ENCODE assay signal across 18 cellular contexts in the genomic region with DNA sequence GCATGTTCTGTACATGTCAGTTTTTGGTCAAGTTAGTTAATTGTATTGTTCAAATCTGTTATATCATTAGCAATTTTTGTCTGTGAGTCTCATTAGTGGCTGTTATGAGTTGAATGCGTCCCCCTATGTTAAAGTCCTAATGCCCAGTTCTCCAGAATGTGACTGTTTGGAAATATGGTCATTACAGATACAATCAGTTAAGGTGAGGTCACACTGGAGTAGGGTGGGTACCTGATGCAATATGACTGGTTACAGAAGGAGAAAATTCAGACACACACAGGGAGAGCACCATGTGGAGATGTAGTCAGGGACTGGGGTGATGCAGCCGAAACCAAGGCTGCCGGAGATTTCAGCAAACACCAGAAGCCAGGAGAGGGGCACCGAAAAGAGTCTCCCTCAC. TPM values are rescaled to one million over a fixed set of nuclear protein-coding genes. Genes with fewer than 3 reads are reported as not detected.
A peak's percentile ranks its signal among the peaks of the same experiment; 100 is the strongest.
DNase-seq lines count a peak whose midpoint lies in the region; ATAC-seq, FAIRE-seq and TF ChIP-seq lines count a peak whose summit lies in the region.
"Had no signal": no experiment of that assay in that cellular context is flagged by ENCODE, and none has a peak within 500 bp of the region (broad histone marks: within the 10 kb centered on the region; RNA-seq: fewer than 3 reads in every experiment).

No MANE protein-coding gene starts in this region.

- ATAC-seq in activated CD4-positive, alpha-beta T cell treated with anti-CD3 and anti-CD28 coated beads for 36 hours, result no peak
- ATAC-seq in CD8-positive, alpha-beta T cell, result no peak
- ATAC-seq in activated naive CD8-positive, alpha-beta T cell treated with anti-CD3 and anti-CD28 coated beads, Interleukin-2, amount 50 U/mL, for 24 hours, result no peak
- ATAC-seq in naive thymus-derived CD4-positive, alpha-beta T cell, result no peak
- ATAC-seq: HepG2 had no signal

- FAIRE-seq in RCC 7860 (lab: Jason Lieb, UNC), result no peak
- FAIRE-seq: G401.6, GM12891, GM19239, H1, HepG2 had no signal

- intact Hi-C loops in activated CD4-positive, alpha-beta T cell treated with anti-CD3 and anti-CD28 coated beads for 36 hours (cut with DNase I, micrococcal nuclease), result loop anchor here in 1 of 2 experiments (10.0 kb wide), 1 partner anchor 208 kb away; no protein-coding TSS in a partner anchor
- intact Hi-C loops in CD8-positive, alpha-beta T cell (cut with DNase I, micrococcal nuclease), result loop anchor here in 1 of 2 experiments (2.0 kb wide), 1 partner anchor 62 kb away; no protein-coding TSS in a partner anchor
- intact Hi-C loops in naive thymus-derived CD4-positive, alpha-beta T cell (cut with micrococcal nuclease), result no loop called here

- no peaks in the 10 kb centered on the region for H3K27me3 Mint-ChIP-seq in activated CD4-positive, alpha-beta T cell treated with anti-CD3 and anti-CD28 coated beads for 36 hours
- no peaks in the 10 kb centered on the region for H3K27me3 Mint-ChIP-seq in CD8-positive, alpha-beta T cell (ENCODE audit: low read depth)
- H3K27me3 Mint-ChIP-seq in activated naive CD8-positive, alpha-beta T cell treated with anti-CD3 and anti-CD28 coated beads, Interleukin-2, amount 50 U/mL, for 24 hours, result no peaks in the 10 kb centered on the region
- H3K27me3 Mint-ChIP-seq in naive thymus-derived CD4-positive, alpha-beta T cell, result no peaks in the 10 kb centered on the region
- H3K27me3 Mint-ChIP-seq: B cell; CD4-positive, CD25-positive, alpha-beta regulatory T cell had no signal

- H3K27ac ChIP-seq in CD8-positive, alpha-beta T cell (ENCODE audit: low read depth, low read length), result no peak overlapping the region
- no peak overlapping the region for H3K27ac ChIP-seq in naive thymus-derived CD4-positive, alpha-beta T cell (ENCODE audit: low read depth, low read length)
- no peak overlapping the region for H3K27ac ChIP-seq in suprapubic skin
- H3K27ac ChIP-seq: BLaER1 treated with 17β-estradiol and CSF1 and Interleukin-3, amounts not matched to agents 10 nM and 100 nM had no signal

- H3K27me3 ChIP-seq in CD8-positive, alpha-beta T cell (ENCODE audit: insufficient read depth, low read length), result no peaks in the 10 kb centered on the region
- no peaks in the 10 kb centered on the region for H3K27me3 ChIP-seq in naive thymus-derived CD4-positive, alpha-beta T cell (ENCODE audit: control insufficient read depth in 2 of 2, insufficient read depth in 2 of 2, low read length in 2 of 2)
- no peaks in the 10 kb centered on the region for H3K27me3 ChIP-seq in suprapubic skin
- H3K27me3 ChIP-seq: BLaER1 treated with 17β-estradiol and CSF1 and Interleukin-3, amounts not matched to agents 10 nM and 100 nM had no signal

- CTCF ChIA-PET in activated CD4-positive, alpha-beta T cell treated with anti-CD3 and anti-CD28 coated beads for 36 hours (lab: Charles Lee), result interaction anchor here (1.4 to 3.4 kb wide), 3 partner anchors 13 to 299 kb away, joined by 3 to 19 read pairs (median 9); no protein-coding TSS in a partner anchor
- CTCF ChIA-PET in CD8-positive, alpha-beta T cell (lab: Charles Lee), result interaction anchor here (1.6 to 5.9 kb wide), 2 partner anchors 299 to 302 kb away, joined by 4 to 43 read pairs; no protein-coding TSS in a partner anchor
- CTCF ChIA-PET in naive thymus-derived CD4-positive, alpha-beta T cell (lab: Charles Lee), result no interaction called here

- TF ChIP-seq POLR2A in suprapubic skin (IDR thresholded peaks at IDR 0.05), result no peak

- H3K27ac Mint-ChIP-seq in activated CD4-positive, alpha-beta T cell treated with anti-CD3 and anti-CD28 coated beads for 36 hours, result peak overlapping the region; percentile 69
- H3K27ac Mint-ChIP-seq in CD8-positive, alpha-beta T cell, result peak overlapping the region; percentile 16
- peak overlapping the region; percentile 38 for H3K27ac Mint-ChIP-seq in activated naive CD8-positive, alpha-beta T cell treated with anti-CD3 and anti-CD28 coated beads, Interleukin-2, amount 50 U/mL, for 24 hours
- H3K27ac Mint-ChIP-seq in naive thymus-derived CD4-positive, alpha-beta T cell, result peak overlapping the region in 5 of 9 donors; percentile 2 to 82 (median 58)
- H3K27ac Mint-ChIP-seq: B cell, H9 had no signal

- H3K4me1 ChIP-seq in CD8-positive, alpha-beta T cell (ENCODE audit: insufficient read depth, low read length), result peaks cover 7% of the 10 kb centered on the region
- H3K4me1 ChIP-seq in naive thymus-derived CD4-positive, alpha-beta T cell (ENCODE audit: control insufficient read depth in 2 of 2, insufficient read depth in 2 of 2, low read length in 2 of 2), result peaks cover 8 to 10% of the 10 kb centered on the region in 2 donors
- peaks cover 4% of the 10 kb centered on the region for H3K4me1 ChIP-seq in suprapubic skin

- no peaks in the 10 kb centered on the region for H3K9me3 Mint-ChIP-seq in activated CD4-positive, alpha-beta T cell treated with anti-CD3 and anti-CD28 coated beads for 36 hours (ENCODE audit: low read depth)
- no peaks in the 10 kb centered on the region for H3K9me3 Mint-ChIP-seq in CD8-positive, alpha-beta T cell
- no peaks in the 10 kb centered on the region for H3K9me3 Mint-ChIP-seq in activated naive CD8-positive, alpha-beta T cell treated with anti-CD3 and anti-CD28 coated beads, Interleukin-2, amount 50 U/mL, for 24 hours
- no peaks in the 10 kb centered on the region for H3K9me3 Mint-ChIP-seq in naive thymus-derived CD4-positive, alpha-beta T cell
- H3K9me3 Mint-ChIP-seq: CD4-positive, CD25-positive, alpha-beta regulatory T cell; H9 had no signal

- peaks cover 7% of the 10 kb centered on the region for H3K36me3 ChIP-seq in CD8-positive, alpha-beta T cell (ENCODE audit: insufficient read depth, low read length)
- H3K36me3 ChIP-seq in naive thymus-derived CD4-positive, alpha-beta T cell (ENCODE audit: control insufficient read depth in 2 of 3, insufficient read depth in 3 of 3, low read length in 3 of 3), result peaks cover 0 to 34% (median 0%) of the 10 kb centered on the region in 3 experiments
- H3K36me3 ChIP-seq in suprapubic skin, result no peaks in the 10 kb centered on the region

- H3K9me3 ChIP-seq in CD8-positive, alpha-beta T cell (ENCODE audit: low read length), result no peaks in the 10 kb centered on the region
- H3K9me3 ChIP-seq in naive thymus-derived CD4-positive, alpha-beta T cell (ENCODE audit: control insufficient read depth in 2 of 3, low read length in 3 of 3), result no peaks in the 10 kb centered on the region
- H3K9me3 ChIP-seq in suprapubic skin, result no peaks in the 10 kb centered on the region
- H3K9me3 ChIP-seq: BLaER1 treated with 17β-estradiol and CSF1 and Interleukin-3, amounts not matched to agents 10 nM and 100 nM had no signal

- POLR2A ChIA-PET in activated CD4-positive, alpha-beta T cell treated with anti-CD3 and anti-CD28 coated beads for 36 hours (lab: Charles Lee), result no interaction called here
- POLR2A ChIA-PET in CD8-positive, alpha-beta T cell (lab: Charles Lee), result no interaction called here
- POLR2A ChIA-PET in naive thymus-derived CD4-positive, alpha-beta T cell (lab: Charles Lee), result no interaction called here

- H3K4me3 Mint-ChIP-seq in activated CD4-positive, alpha-beta T cell treated with anti-CD3 and anti-CD28 coated beads for 36 hours, result no peak overlapping the region
- H3K4me3 Mint-ChIP-seq in CD8-positive, alpha-beta T cell, result no peak overlapping the region
- H3K4me3 Mint-ChIP-seq in activated naive CD8-positive, alpha-beta T cell treated with anti-CD3 and anti-CD28 coated beads, Interleukin-2, amount 50 U/mL, for 24 hours, result no peak overlapping the region
- H3K4me3 Mint-ChIP-seq in naive thymus-derived CD4-positive, alpha-beta T cell, result no peak overlapping the region
- H3K4me3 Mint-ChIP-seq: B cell; CD4-positive, CD25-positive, alpha-beta regulatory T cell; H9 had no signal

- H3K36me3 Mint-ChIP-seq in activated CD4-positive, alpha-beta T cell treated with anti-CD3 and anti-CD28 coated beads for 36 hours (ENCODE audit: low read depth), result peaks cover 15% of the 10 kb centered on the region
- H3K36me3 Mint-ChIP-seq in CD8-positive, alpha-beta T cell, result peaks cover 57% of the 10 kb centered on the region
- H3K36me3 Mint-ChIP-seq in activated naive CD8-positive, alpha-beta T cell treated with anti-CD3 and anti-CD28 coated beads, Interleukin-2, amount 50 U/mL, for 24 hours (ENCODE audit: low read depth), result peaks cover 5% of the 10 kb centered on the region
- H3K36me3 Mint-ChIP-seq in naive thymus-derived CD4-positive, alpha-beta T cell, result peaks cover 5 to 25% (median 20%) of the 10 kb centered on the region in 5 donors

- H3K4me1 Mint-ChIP-seq in activated CD4-positive, alpha-beta T cell treated with anti-CD3 and anti-CD28 coated beads for 36 hours, result peaks cover 39% of the 10 kb centered on the region
- H3K4me1 Mint-ChIP-seq in CD8-positive, alpha-beta T cell (ENCODE audit: low read depth), result peaks cover 22% of the 10 kb centered on the region
- H3K4me1 Mint-ChIP-seq in activated naive CD8-positive, alpha-beta T cell treated with anti-CD3 and anti-CD28 coated beads, Interleukin-2, amount 50 U/mL, for 24 hours, result peaks cover 30% of the 10 kb centered on the region
- H3K4me1 Mint-ChIP-seq in naive thymus-derived CD4-positive, alpha-beta T cell, result peaks cover 11 to 38% (median 26%) of the 10 kb centered on the region in 7 donors

- WGBS in suprapubic skin, result 93% methylated on average over 4 of the region's 4 CpGs

- no peak overlapping the region for H3K4me3 ChIP-seq in CD8-positive, alpha-beta T cell (ENCODE audit: low read depth, low read length)
- H3K4me3 ChIP-seq in naive thymus-derived CD4-positive, alpha-beta T cell (ENCODE audit: low read length), result no peak overlapping the region
- no peak overlapping the region for H3K4me3 ChIP-seq in suprapubic skin
- H3K4me3 ChIP-seq: BLaER1 treated with 17β-estradiol and CSF1 and Interleukin-3, amounts not matched to agents 10 nM and 100 nM had no signal

- no peak for TF ChIP-seq CTCF in CD8-positive, alpha-beta T cell (IDR thresholded peaks at IDR 0.05)
- TF ChIP-seq CTCF in suprapubic skin (IDR thresholded peaks at IDR 0.05), result no peak

- no peak for TF ChIP-seq EP300 in suprapubic skin (IDR thresholded peaks at IDR 0.05)

- DNase-seq in activated CD4-positive, alpha-beta T cell treated with anti-CD3 and anti-CD28 coated beads for 36 hours, result no peak
- no peak for DNase-seq in activated CD4-positive, alpha-beta T cell treated with anti-CD3 and anti-CD28 coated beads, Interleukin-2, amount 50 U/mL, for 48 hours
- no peak for DNase-seq in CD8-positive, alpha-beta T cell
- no peak for DNase-seq in activated naive CD8-positive, alpha-beta T cell treated with anti-CD3 and anti-CD28 coated beads, Interleukin-2, amount 50 U/mL, for 24 hours
- DNase-seq in naive thymus-derived CD4-positive, alpha-beta T cell, result no peak
- DNase-seq in RCC 7860 (ENCODE audit: low spot score), result no peak
- DNase-seq in suprapubic skin (ENCODE audit: low spot score in 2 of 2), result no peak
- DNase-seq in AG20443 (ENCODE audit: low spot score), result no peak
- DNase-seq: 8988T; CD4-positive, CD25-positive, alpha-beta regulatory T cell; H9 had no signal

RNA-seq across cellular contexts. Expression of a gene that starts 15.1 kb away (rescaled TPM):
- 10 to 100 TPM; 20.9 to 29.2 TPM for total RNA-seq in activated CD4-positive, alpha-beta T cell treated with anti-CD3 and anti-CD28 coated beads for 36 hours
- total RNA-seq in CD8-positive, alpha-beta T cell, result 10 to 100 TPM; 35.8 to 37.2 TPM
- total RNA-seq in naive thymus-derived CD4-positive, alpha-beta T cell, result 100 to 1,000 TPM in 2 of 5 experiments, 10 to 100 TPM in 3; 23.4 to 103 (median 58.1) TPM
- polyA plus RNA-seq in naive thymus-derived CD4-positive, alpha-beta T cell, result 10 to 100 TPM; 64.3 to 75.5 TPM
- total RNA-seq in suprapubic skin, result 10 to 100 TPM; 22.1 to 63.3 (median 33.7) TPM

RNA-seq across cellular contexts. Expression of a gene that starts 15.4 kb away (rescaled TPM):
- total RNA-seq in activated CD4-positive, alpha-beta T cell treated with anti-CD3 and anti-CD28 coated beads for 36 hours, result 10 to 100 TPM; 72.6 to 85.5 TPM
- 10 to 100 TPM; 29.1 to 30.3 TPM for total RNA-seq in CD8-positive, alpha-beta T cell
- total RNA-seq in naive thymus-derived CD4-positive, alpha-beta T cell, result 10 to 100 TPM; 38.7 to 93.5 (median 46.2) TPM
- polyA plus RNA-seq in naive thymus-derived CD4-positive, alpha-beta T cell, result 100 to 1,000 TPM; 109 to 141 TPM
- 10 to 100 TPM; 32.3 to 46.3 (median 44.3) TPM for total RNA-seq in suprapubic skin

RNA-seq across cellular contexts. Expression of a gene that starts 44.8 kb away (rescaled TPM):
- 10 to 100 TPM; 27.9 to 35.4 TPM for total RNA-seq in activated CD4-positive, alpha-beta T cell treated with anti-CD3 and anti-CD28 coated beads for 36 hours
- 10 to 100 TPM; 23.5 to 26.8 TPM for total RNA-seq in CD8-positive, alpha-beta T cell
- 10 to 100 TPM; 15.0 to 38.1 (median 29.4) TPM for total RNA-seq in naive thymus-derived CD4-positive, alpha-beta T cell
- 10 to 100 TPM in 1 of 2 donors, 1 to 10 TPM in 1; 7.8 to 12.6 TPM for polyA plus RNA-seq in naive thymus-derived CD4-positive, alpha-beta T cell
- total RNA-seq in suprapubic skin, result 10 to 100 TPM; 16.4 to 24.8 (median 22.0) TPM

Comparison
In these comparisons a context has a peak if more than half of its experiments do, and no peak if none do; other contexts are left out.
1. H3K27ac Mint-ChIP-seq: peak in every context shown above with its lines; median percentile 69 in activated CD4-positive, alpha-beta T cell treated with anti-CD3 and anti-CD28 coated beads for 36 hours; 58 in naive thymus-derived CD4-positive, alpha-beta T cell; 38 in activated naive CD8-positive, alpha-beta T cell treated with anti-CD3 and anti-CD28 coated beads, Interleukin-2, amount 50 U/mL, for 24 hours; 16 in CD8-positive, alpha-beta T cell.